Comparison of ENCODE assay signal across 11 cellular contexts in genomic region chr9:35835216-35835604, GRCh38. TPM values are rescaled to one million over a fixed set of nuclear protein-coding genes. Genes with fewer than 3 reads are reported as not detected.
A peak's percentile ranks its signal among the peaks of the same experiment; 100 is the strongest.
DNase-seq lines count a peak whose midpoint lies in the region; ATAC-seq and TF ChIP-seq lines count a peak whose summit lies in the region.
"Had no signal": no experiment of that assay in that cellular context is flagged by ENCODE, and none has a peak within 500 bp of the region (broad histone marks: within the 10 kb centered on the region; RNA-seq: fewer than 3 reads in every experiment).

No MANE protein-coding gene starts in this region.

- H3K36me3 ChIP-seq in GM23248 (ENCODE audit: low read depth) (no peaks in the 10 kb centered on the region), liver (ENCODE audit: control insufficient read depth in 4 of 4, insufficient read depth in 3 of 4, low read depth in 1 of 4, low read length in 3 of 4) (no peaks in the 10 kb centered on the region)
- H3K36me3 ChIP-seq: SJSA1 had no signal

- CTCF ChIA-PET in WTC11 (lab: Charles Lee): interaction anchor here (0.6 to 5.2 kb wide), 44 partner anchors 9 to 1833 kb away, joined by 3 to 72 read pairs (median 4); partner anchors contain the start of genes ARHGEF39, HINT2, NPR2 and OR13J1

- H2AFZ ChIP-seq in GM23248: no peak overlapping the region

- H3K27ac Mint-ChIP-seq in WTC11: no peak overlapping the region

- 88 to 94% methylated on average over 3 of the region's 3 CpGs for WGBS in GM23248 (ENCODE audit: low coverage in 1 of 2, low lambda C conversion rate in 2 of 2, missing lambda C conversion rate in 2 of 2), 2 experiments
- WGBS in liver: 93% methylated on average over 3 of the region's 3 CpGs

- TF ChIP-seq CTCF in C4-2B (conservative IDR thresholded peaks at IDR 0.05) (peak; percentile 54), WTC11 (IDR thresholded peaks at IDR 0.05) (peak; percentile 31; the same call in 1 of the 2 replicates), liver (IDR thresholded peaks at IDR 0.05; ENCODE audit: low read depth, low read length, missing input control) (no peak), foreskin fibroblast (IDR thresholded peaks at IDR 0.05; ENCODE audit: low read depth, low read length) (no peak)

- H3K4me2 ChIP-seq in GM23248 (ENCODE audit: unreplicated experiment): no peak overlapping the region

- H3K79me2 ChIP-seq in GM23248 (ENCODE audit: insufficient read depth): peaks cover 8% of the 10 kb centered on the region; the same call in 1 of the 2 replicates

- H4K20me1 ChIP-seq in GM23248 (ENCODE audit: insufficient read depth): no peaks in the 10 kb centered on the region

- H3K4me3 Mint-ChIP-seq in WTC11: no peak overlapping the region

- ATAC-seq in WTC11: peak; percentile 90
- ATAC-seq in HG03378 (IDR thresholded peaks at IDR 0.05; ENCODE audit: unreplicated experiment): no peak
- no peak for ATAC-seq in GM19324 (IDR thresholded peaks at IDR 0.05; ENCODE audit: low FRiP score, unreplicated experiment)

- no peak overlapping the region for H3K4me3 ChIP-seq in GM23248
- no peak overlapping the region for H3K4me3 ChIP-seq in liver (ENCODE audit: low read depth in 1 of 3, low read length in 3 of 3)
- H3K4me3 ChIP-seq in foreskin fibroblast (ENCODE audit: low read depth in 1 of 2, low read length in 2 of 2): no peak overlapping the region
- H3K4me3 ChIP-seq: SJSA1 had no signal

- H3F3A ChIP-seq in GM23248 (ENCODE audit: insufficient read depth): no peaks in the 10 kb centered on the region

- H3K27ac ChIP-seq in C4-2B: peak overlapping the region; percentile 83
- no peak overlapping the region for H3K27ac ChIP-seq in GM23248
- peak overlapping the region; percentile 55 to 59 for H3K27ac ChIP-seq in liver (ENCODE audit: low read depth in 1 of 2, low read length in 2 of 2)
- H3K27ac ChIP-seq: SJSA1 had no signal

- in situ Hi-C loops in GM23248 (cut with MboI): no loop called here

- no peaks in the 10 kb centered on the region; the same call in 1 of the 2 replicates for H3K4me1 ChIP-seq in GM23248 (ENCODE audit: insufficient read depth)
- H3K4me1 ChIP-seq in liver (ENCODE audit: control insufficient read depth in 4 of 4, insufficient read depth in 4 of 4, low read length in 3 of 4): peaks cover 16 to 30% (median 23%) of the 10 kb centered on the region in 4 donors

- H3K9me3 Mint-ChIP-seq in WTC11: no peaks in the 10 kb centered on the region

- H3K9me3 ChIP-seq in GM23248 (ENCODE audit: low read depth) (no peaks in the 10 kb centered on the region), liver (ENCODE audit: control insufficient read depth in 4 of 4, low read length in 3 of 4) (no peaks in the 10 kb centered on the region)
- H3K9me3 ChIP-seq: SJSA1 had no signal

- POLR2A ChIA-PET in WTC11 (lab: Charles Lee): no interaction called here

- no peaks in the 10 kb centered on the region for H3K36me3 Mint-ChIP-seq in WTC11
- H3K36me3 Mint-ChIP-seq: naive B cell had no signal

- H3K9me2 ChIP-seq in GM23248 (ENCODE audit: insufficient read depth): no peaks in the 10 kb centered on the region

- DNase-seq in GM23248: peak; percentile 31
- peak; percentile 52 for DNase-seq in WTC11 (ENCODE audit: low spot score)
- no peak for DNase-seq in foreskin fibroblast
- DNase-seq in kidney tubule cell (ENCODE audit: low spot score): no peak
- DNase-seq: GOT3, naive B cell had no signal

- no peak overlapping the region for H3K9ac ChIP-seq in GM23248
- no peak overlapping the region for H3K9ac ChIP-seq in liver (ENCODE audit: low read depth in 1 of 2, low read length in 2 of 2)

- H3K27me3 ChIP-seq in GM23248 (replicated peaks; ENCODE audit: insufficient read depth) (no peaks in the 10 kb centered on the region), liver (ENCODE audit: control insufficient read depth in 4 of 4, insufficient read depth in 4 of 4, low read length in 3 of 4) (no peaks in the 10 kb centered on the region)
- H3K27me3 ChIP-seq: SJSA1 had no signal

- TF ChIP-seq RAD21 in liver (IDR thresholded peaks at IDR 0.05): no peak

- peaks cover 21% of the 10 kb centered on the region for H3K27me3 Mint-ChIP-seq in WTC11 (ENCODE audit: low read depth)

- H3K4me1 Mint-ChIP-seq in WTC11: peaks cover 19% of the 10 kb centered on the region

TF ChIP-seq in liver, 16 proteins besides CTCF, POLR2A, EP300 and RAD21:
- TF ChIP-seq NR2F2 (IDR thresholded peaks at IDR 0.05) (no peak), HNF4A (conservative IDR thresholded peaks at IDR 0.05) (no peak), EGR1 (IDR thresholded peaks at IDR 0.05; ENCODE audit: low read depth in 2 of 2) (no peak), GABPA (IDR thresholded peaks at IDR 0.05 in 1 of 2, conservative IDR thresholded peaks at IDR 0.05 in 1 of 2) (no peak), JUND (IDR thresholded peaks at IDR 0.05) (no peak), HNF4G (IDR thresholded peaks at IDR 0.05) (no peak), FOXA1 (IDR thresholded peaks at IDR 0.05) (no peak), TAF1 (conservative IDR thresholded peaks at IDR 0.05) (no peak), SP1 (IDR thresholded peaks at IDR 0.05) (no peak), YY1 (IDR thresholded peaks at IDR 0.05) (no peak), FOXA2 (IDR thresholded peaks at IDR 0.05) (no peak), ZBTB33 (IDR thresholded peaks at IDR 0.05) (no peak)
- TF ChIP-seq, protein P1, sequence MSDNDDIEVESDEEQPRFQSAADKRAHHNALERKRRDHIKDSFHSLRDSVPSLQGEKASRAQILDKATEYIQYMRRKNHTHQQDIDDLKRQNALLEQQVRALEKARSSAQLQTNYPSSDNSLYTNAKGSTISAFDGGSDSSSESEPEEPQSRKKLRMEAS (IDR thresholded peaks at IDR 0.05): no peak
TF ChIP-seq in liver: peak in this region for 0.

RNA-seq across cellular contexts. Expression of gene TMEM8B, which starts 6.2 kb away (rescaled TPM):
- total RNA-seq in GM23248 (2014; rRNA removed; shearing (Covaris generic)): 3.7 and 3.9 TPM in 2 replicates
- polyA plus RNA-seq in GM23248 (2016; fragmentation: Nextera tagmentation; extraction: Ambion mirVana) (4.0 and 4.9 TPM in 2 replicates), liver (1 to 10 TPM; 1.1 to 2.3 TPM)
- total RNA-seq in WTC11 (2021) (9.5 to 10.8 TPM (median 10.2 TPM) in 3 replicates), liver (1 to 10 TPM; 3.1 to 5.4 TPM)

RNA-seq across cellular contexts. Expression of gene FAM221B, which starts 6.7 kb away (rescaled TPM):
- not detected in 2 replicates for total RNA-seq in GM23248 (2014; rRNA removed; shearing (Covaris generic))
- polyA plus RNA-seq in GM23248 (2016; fragmentation: Nextera tagmentation; extraction: Ambion mirVana): not detected in 2 replicates
- total RNA-seq in WTC11 (2021): 0.11 TPM in 1 of 3 replicates, not detected in the others
- not detected for total RNA-seq in liver
- polyA plus RNA-seq in liver: under 1 TPM in 1 of 2 donors, not detected in 1; 0.35 TPM
- total RNA-seq: SJSA1 had no signal

RNA-seq across cellular contexts. Expression of gene HINT2, which starts 20.4 kb away (rescaled TPM):
- total RNA-seq in GM23248 (2014; rRNA removed; shearing (Covaris generic)): 16.7 and 30.6 TPM in 2 replicates
- polyA plus RNA-seq in GM23248 (2016; fragmentation: Nextera tagmentation; extraction: Ambion mirVana) (50.7 and 60.5 TPM in 2 replicates), liver (100 to 1,000 TPM; 117 to 176 TPM)
- total RNA-seq in WTC11 (2021) (33.6 to 42.7 TPM (median 42.1 TPM) in 3 replicates), liver (10 to 100 TPM; 34.3 to 35.0 TPM)

RNA-seq across cellular contexts. Expression of gene SPAG8, which starts 23.1 kb away (rescaled TPM):
- 0.76 and 0.97 TPM in 2 replicates for total RNA-seq in GM23248 (2014; rRNA removed; shearing (Covaris generic))
- 1.2 and 1.3 TPM in 2 replicates for polyA plus RNA-seq in GM23248 (2016; fragmentation: Nextera tagmentation; extraction: Ambion mirVana)
- 0.16 to 0.72 TPM (median 0.50 TPM) in 3 replicates for total RNA-seq in WTC11 (2021)
- under 1 TPM; 0.25 to 0.56 TPM for total RNA-seq in liver
- under 1 TPM; 0.14 TPM for polyA plus RNA-seq in liver

RNA-seq across cellular contexts. Expression of gene OR13J1, which starts 35.0 kb away (rescaled TPM):
- not detected in 2 replicates for total RNA-seq in GM23248 (2014; rRNA removed; shearing (Covaris generic))
- not detected in 2 replicates for polyA plus RNA-seq in GM23248 (2016; fragmentation: Nextera tagmentation; extraction: Ambion mirVana)
- total RNA-seq in WTC11 (2021): not detected in 3 replicates
- not detected for total RNA-seq in liver
- polyA plus RNA-seq in liver: not detected
- total RNA-seq: SJSA1 had no signal

Comparison
In these comparisons a context has a peak if more than half of its experiments do, and no peak if none do; other contexts are left out.
1. CTCF ChIP-seq: peak in C4-2B (single experiment) and WTC11 (single experiment); none in liver (single experiment) and foreskin fibroblast (single experiment).
2. DNase-seq: peak in GM23248 (single experiment) and WTC11 (single experiment); none in foreskin fibroblast (0 of 2) and kidney tubule cell (single experiment).